ENCODE assay signal across 14 cellular contexts in the genomic region with DNA sequence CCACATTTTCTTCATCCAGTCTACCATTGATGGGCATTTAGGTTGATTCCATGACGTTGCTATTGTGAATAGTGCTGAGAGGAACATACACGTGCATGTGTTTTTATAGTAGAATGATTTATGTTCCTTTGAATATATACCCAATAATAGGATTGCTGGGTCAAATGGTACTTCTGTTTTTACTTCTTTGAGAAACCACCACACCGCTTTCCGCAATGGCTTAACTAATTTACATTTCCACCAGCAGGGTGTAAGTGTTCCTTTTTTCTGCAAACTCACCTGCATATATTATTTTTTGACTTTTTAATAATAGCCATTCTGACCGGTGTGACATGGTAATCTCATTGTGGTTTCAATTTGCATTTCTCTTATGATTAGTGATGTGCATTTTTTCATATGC.
DNase-seq lines count a peak whose midpoint lies in the region; ATAC-seq and TF ChIP-seq lines count a peak whose summit lies in the region.
"Had no signal": no experiment of that assay in that cellular context is flagged by ENCODE, and none has a peak within 500 bp of the region (broad histone marks: within the 10 kb centered on the region; RNA-seq: fewer than 3 reads in every experiment).

No MANE protein-coding gene starts in this region.

- in situ Hi-C loops in GM13977 (cut with MboI; ENCODE audit: low pct_unique_long_range_greater_than_20kb, low sequenced_read_pairs, unreplicated experiment) = no loop called here
- in situ Hi-C loops in transverse colon (cut with MboI; ENCODE audit: low pct_ligation_motif_present in 1 of 4, low pct_unique_long_range_greater_than_20kb in 1 of 4, low sequenced_read_pairs in 3 of 4) = no loop called here

- no peak for TF ChIP-seq CTCF in GM13977 (IDR thresholded peaks at IDR 0.05; ENCODE audit: extremely low read depth, insufficient read depth, missing control alignments)
- TF ChIP-seq CTCF in transverse colon (IDR thresholded peaks at IDR 0.05) = no peak

- TF ChIP-seq EP300 in transverse colon (IDR thresholded peaks at IDR 0.05; ENCODE audit: low read depth) = no peak

- no peaks in the 10 kb centered on the region for H3K36me3 ChIP-seq in transverse colon

- ATAC-seq in GM19397 (IDR thresholded peaks at IDR 0.05; ENCODE audit: unreplicated experiment) (peak; percentile 89), HG02798 (IDR thresholded peaks at IDR 0.05; ENCODE audit: poor library complexity, unreplicated experiment) (peak; percentile 77), HG03457 (IDR thresholded peaks at IDR 0.05; ENCODE audit: unreplicated experiment) (peak; percentile 88)
- ATAC-seq: stimulated activated effector memory CD8-positive, alpha-beta T cell treated with anti-CD3 and anti-CD28 coated beads, Interleukin-12 subunit alpha, Interleukin-12 subunit beta, amount 100 ng/mL, for 72 hours had no signal

- H3K27me3 ChIP-seq in transverse colon = no peaks in the 10 kb centered on the region

- DNase-seq in GM13977 (ENCODE audit: low spot score) = peak; percentile 12
- DNase-seq in transverse colon = no peak
- no peak for DNase-seq in DMS79 treated with DMSO at 0.1 percent for 48 hours (lab: John Stamatoyannopoulos, UW)
- no peak for DNase-seq in middle frontal gyrus (ENCODE audit: extremely low spot score, low spot score)
- DNase-seq in NCI-H1092 (lab: John Stamatoyannopoulos, UW) = no peak
- DNase-seq: DMS 273 treated with DMSO at 0.1 percent for 48 hours; immature natural killer cell; NCI-H187; stimulated activated CD4-positive, alpha-beta T cell treated with anti-CD3 and anti-CD28 coated beads, Interleukin-2, amount 100 ng/mL, for 24 hours had no signal

- intact Hi-C loops in transverse colon (cut with DNase I; ENCODE audit: low total_unique reads) = no loop called here

- H3K27ac ChIP-seq in transverse colon = no peak overlapping the region
- H3K27ac ChIP-seq: KMS-11 had no signal

- TF ChIP-seq POLR2A in transverse colon (IDR thresholded peaks at IDR 0.05) = no peak

- H3K9me3 ChIP-seq in transverse colon = no peaks in the 10 kb centered on the region

- H3K4me1 ChIP-seq in transverse colon = no peaks in the 10 kb centered on the region

- WGBS in transverse colon (ENCODE audit: low coverage in 1 of 2), 2 donors = 73% methylated on average over 5 of the region's 5 CpGs

- H3K4me3 ChIP-seq in transverse colon = no peak overlapping the region
